14 cellular contexts compared by ENCODE assay signal in genomic region chr6:137911675-137912158, GRCh38.
A peak's percentile ranks its signal among the peaks of the same experiment; 100 is the strongest.
DNase-seq lines count a peak whose midpoint lies in the region; ATAC-seq and TF ChIP-seq lines count a peak whose summit lies in the region.
"Had no signal": no experiment of that assay in that cellular context is flagged by ENCODE, and none has a peak within 500 bp of the region (broad histone marks: within the 10 kb centered on the region; RNA-seq: fewer than 3 reads in every experiment).

No MANE protein-coding gene starts in this region.

- peak overlapping the region; percentile 20; the same call in 1 of the 2 replicates for H3K4me3 ChIP-seq in SK-N-MC

- ATAC-seq in stimulated activated naive CD8-positive, alpha-beta T cell treated with anti-CD3 and anti-CD28 coated beads, Interleukin-15, Interleukin-2, amounts not matched to agents 100 U/mL and 50 U/mL, for 24 hours = no peak
- peak; percentile 61 for ATAC-seq in HG02759 (IDR thresholded peaks at IDR 0.05; ENCODE audit: unreplicated experiment)

- H3K9ac ChIP-seq in SK-N-MC (ENCODE audit: insufficient read length) = no peak overlapping the region

- peaks cover 17% of the 10 kb centered on the region for H3K36me3 Mint-ChIP-seq in stimulated activated naive CD8-positive, alpha-beta T cell treated with anti-CD3 and anti-CD28 coated beads, Interleukin-15, Interleukin-2, amounts not matched to agents 100 ng/mL and 50 ng/mL, for 24 hours (ENCODE audit: low read depth)

- no peaks in the 10 kb centered on the region for H3K36me3 ChIP-seq in SK-N-MC (ENCODE audit: insufficient read depth, low read length)

- DNase-seq in stimulated activated naive CD8-positive, alpha-beta T cell treated with anti-CD3 and anti-CD28 coated beads, Interleukin-15, Interleukin-2, amounts not matched to agents 100 U/mL and 50 U/mL, for 24 hours = no peak
- DNase-seq in SK-N-MC (ENCODE audit: low read depth, low spot score) (no peak), NCI-H146 (lab: John Stamatoyannopoulos, UW) (no peak), GM10266 (ENCODE audit: extremely low spot score) (no peak), SKM-1 (lab: John Stamatoyannopoulos, UW; ENCODE audit: unreplicated experiment) (no peak), NCI-H1436 (lab: John Stamatoyannopoulos, UW) (no peak)
- DNase-seq: GOT3; islet precursor cell; NCI-H1694 treated with DMSO at 0.1 percent for 48 hours; occipital lobe; stimulated activated CD4-positive, alpha-beta T cell treated with anti-CD3 and anti-CD28 coated beads, Interleukin-4, amount 100 ng/mL, for 1 hour had no signal

- no peaks in the 10 kb centered on the region for H3K9me3 ChIP-seq in SK-N-MC (ENCODE audit: low read depth, low read length)

- H3K27ac ChIP-seq in SK-N-MC = no peak overlapping the region

- no peaks in the 10 kb centered on the region for H3K27me3 Mint-ChIP-seq in stimulated activated naive CD8-positive, alpha-beta T cell treated with anti-CD3 and anti-CD28 coated beads, Interleukin-15, Interleukin-2, amounts not matched to agents 100 ng/mL and 50 ng/mL, for 24 hours

- peaks cover 75% of the 10 kb centered on the region for H3K4me1 Mint-ChIP-seq in stimulated activated naive CD8-positive, alpha-beta T cell treated with anti-CD3 and anti-CD28 coated beads, Interleukin-15, Interleukin-2, amounts not matched to agents 100 ng/mL and 50 ng/mL, for 24 hours (ENCODE audit: low read depth)

- TF ChIP-seq CTCF in GM10266 (IDR thresholded peaks at IDR 0.05; ENCODE audit: control insufficient read depth, insufficient read depth, low read depth, missing control alignments) = no peak

- H3K27ac Mint-ChIP-seq in stimulated activated naive CD8-positive, alpha-beta T cell treated with anti-CD3 and anti-CD28 coated beads, Interleukin-15, Interleukin-2, amounts not matched to agents 100 ng/mL and 50 ng/mL, for 24 hours = peak overlapping the region; percentile 80
- H3K27ac Mint-ChIP-seq: T-helper 2 cell treated with Interferon-gamma antibody and Interleukin-4, amounts not matched to agents 5 μg/mL and 100 μg/mL, for 36 hours had no signal

- peaks cover 17% of the 10 kb centered on the region for H3K9me3 Mint-ChIP-seq in stimulated activated naive CD8-positive, alpha-beta T cell treated with anti-CD3 and anti-CD28 coated beads, Interleukin-15, Interleukin-2, amounts not matched to agents 100 ng/mL and 50 ng/mL, for 24 hours

- peak overlapping the region; percentile 30 for H3K4me3 Mint-ChIP-seq in stimulated activated naive CD8-positive, alpha-beta T cell treated with anti-CD3 and anti-CD28 coated beads, Interleukin-15, Interleukin-2, amounts not matched to agents 100 ng/mL and 50 ng/mL, for 24 hours
- H3K4me3 Mint-ChIP-seq: T-helper 2 cell treated with Interferon-gamma antibody and Interleukin-4, amounts not matched to agents 5 μg/mL and 100 μg/mL, for 36 hours had no signal
